ENCODE assay signal across 1 cellular context in the genomic region with DNA sequence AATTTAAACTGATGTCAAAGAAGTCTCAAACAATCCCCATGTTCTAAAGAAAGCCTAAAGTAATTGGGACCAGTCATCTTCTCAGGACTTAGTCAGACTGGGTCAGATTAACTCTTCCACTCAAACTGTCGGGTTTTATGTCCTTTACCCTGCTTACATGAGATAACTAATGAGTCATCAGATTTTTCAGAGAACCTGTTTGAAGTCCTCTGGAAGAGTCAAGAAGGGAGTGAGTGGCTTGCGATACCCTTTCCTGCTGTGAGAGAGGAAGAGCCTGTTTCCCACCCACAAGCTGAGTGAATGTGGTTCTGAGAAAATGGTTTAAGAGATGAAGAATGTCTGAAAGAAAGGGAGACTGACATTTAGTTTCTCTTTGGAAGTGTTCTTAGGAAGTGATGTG.
TF ChIP-seq lines count a peak whose summit lies in the region.

No MANE protein-coding gene starts in this region.

TF ChIP-seq in SK-N-SH treated with all-trans-retinoic acid at 6 μM for 48 hours, 23 proteins besides CTCF, POLR2A, EP300 and RAD21 (continued from another document):
- TF ChIP-seq, protein P1, sequence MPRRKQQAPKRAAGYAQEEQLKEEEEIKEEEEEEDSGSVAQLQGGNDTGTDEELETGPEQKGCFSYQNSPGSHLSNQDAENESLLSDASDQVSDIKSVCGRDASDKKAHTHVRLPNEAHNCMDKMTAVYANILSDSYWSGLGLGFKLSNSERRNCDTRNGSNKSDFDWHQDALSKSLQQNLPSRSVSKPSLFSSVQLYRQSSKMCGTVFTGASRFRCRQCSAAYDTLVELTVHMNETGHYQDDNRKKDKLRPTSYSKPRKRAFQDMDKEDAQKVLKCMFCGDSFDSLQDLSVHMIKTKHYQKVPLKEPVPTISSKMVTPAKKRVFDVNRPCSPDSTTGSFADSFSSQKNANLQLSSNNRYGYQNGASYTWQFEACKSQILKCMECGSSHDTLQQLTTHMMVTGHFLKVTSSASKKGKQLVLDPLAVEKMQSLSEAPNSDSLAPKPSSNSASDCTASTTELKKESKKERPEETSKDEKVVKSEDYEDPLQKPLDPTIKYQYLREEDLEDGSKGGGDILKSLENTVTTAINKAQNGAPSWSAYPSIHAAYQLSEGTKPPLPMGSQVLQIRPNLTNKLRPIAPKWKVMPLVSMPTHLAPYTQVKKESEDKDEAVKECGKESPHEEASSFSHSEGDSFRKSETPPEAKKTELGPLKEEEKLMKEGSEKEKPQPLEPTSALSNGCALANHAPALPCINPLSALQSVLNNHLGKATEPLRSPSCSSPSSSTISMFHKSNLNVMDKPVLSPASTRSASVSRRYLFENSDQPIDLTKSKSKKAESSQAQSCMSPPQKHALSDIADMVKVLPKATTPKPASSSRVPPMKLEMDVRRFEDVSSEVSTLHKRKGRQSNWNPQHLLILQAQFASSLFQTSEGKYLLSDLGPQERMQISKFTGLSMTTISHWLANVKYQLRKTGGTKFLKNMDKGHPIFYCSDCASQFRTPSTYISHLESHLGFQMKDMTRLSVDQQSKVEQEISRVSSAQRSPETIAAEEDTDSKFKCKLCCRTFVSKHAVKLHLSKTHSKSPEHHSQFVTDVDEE (CRISPR knock-in tag; IDR thresholded peaks at IDR 0.05): no peak
- TF ChIP-seq ZC3H10 (CRISPR knock-in tag; IDR thresholded peaks at IDR 0.05) (no peak), OSR1 (CRISPR knock-in tag; IDR thresholded peaks at IDR 0.05) (no peak), CSDC2 (CRISPR knock-in tag; IDR thresholded peaks at IDR 0.05) (no peak), ISL1 (CRISPR knock-in tag; IDR thresholded peaks at IDR 0.05) (no peak), SNAI2 (CRISPR knock-in tag; IDR thresholded peaks at IDR 0.05) (no peak), ARNTL (CRISPR knock-in tag; IDR thresholded peaks at IDR 0.05; ENCODE audit: borderline replicate concordance, low read depth) (no peak), ZFP3 (CRISPR knock-in tag; IDR thresholded peaks at IDR 0.05) (no peak), BACH2 (CRISPR knock-in tag; IDR thresholded peaks at IDR 0.05; ENCODE audit: borderline replicate concordance) (no peak), ZNF70 (CRISPR knock-in tag; IDR thresholded peaks at IDR 0.05) (no peak)
- TF ChIP-seq, protein P2, sequence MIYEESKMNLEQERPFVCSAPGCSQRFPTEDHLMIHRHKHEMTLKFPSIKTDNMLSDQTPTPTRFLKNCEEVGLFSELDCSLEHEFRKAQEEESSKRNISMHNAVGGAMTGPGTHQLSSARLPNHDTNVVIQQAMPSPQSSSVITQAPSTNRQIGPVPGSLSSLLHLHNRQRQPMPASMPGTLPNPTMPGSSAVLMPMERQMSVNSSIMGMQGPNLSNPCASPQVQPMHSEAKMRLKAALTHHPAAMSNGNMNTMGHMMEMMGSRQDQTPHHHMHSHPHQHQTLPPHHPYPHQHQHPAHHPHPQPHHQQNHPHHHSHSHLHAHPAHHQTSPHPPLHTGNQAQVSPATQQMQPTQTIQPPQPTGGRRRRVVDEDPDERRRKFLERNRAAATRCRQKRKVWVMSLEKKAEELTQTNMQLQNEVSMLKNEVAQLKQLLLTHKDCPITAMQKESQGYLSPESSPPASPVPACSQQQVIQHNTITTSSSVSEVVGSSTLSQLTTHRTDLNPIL (CRISPR knock-in tag; IDR thresholded peaks at IDR 0.05; ENCODE audit: low read depth): no peak
